Comparison of ENCODE assay signal across 14 cellular contexts in the genomic region with DNA sequence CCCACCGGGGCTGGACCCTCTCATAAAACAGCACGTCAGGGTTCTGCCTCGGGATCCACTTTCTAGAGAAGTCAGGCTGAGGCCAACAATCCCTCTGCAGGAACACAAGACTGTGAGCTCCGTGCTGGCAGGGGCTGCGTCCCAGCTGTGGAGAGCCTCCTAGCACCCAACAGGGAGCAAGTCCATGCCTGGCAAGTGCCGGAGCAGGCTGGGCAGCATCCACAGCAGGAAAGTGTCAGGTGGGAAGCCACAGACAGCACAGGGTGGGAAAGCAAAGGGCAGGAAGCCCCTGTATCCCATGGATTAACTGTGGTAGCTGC.
A peak's percentile ranks its signal among the peaks of the same experiment; 100 is the strongest.
DNase-seq lines count a peak whose midpoint lies in the region; ATAC-seq and TF ChIP-seq lines count a peak whose summit lies in the region.
"Had no signal": no experiment of that assay in that cellular context is flagged by ENCODE, and none has a peak within 500 bp of the region (broad histone marks: within the 10 kb centered on the region; RNA-seq: fewer than 3 reads in every experiment).

No MANE protein-coding gene starts in this region.

- no peak overlapping the region for H3K4me3 Mint-ChIP-seq in stimulated activated effector memory CD8-positive, alpha-beta T cell treated with anti-CD3 and anti-CD28 coated beads, Interleukin-12 subunit alpha, Interleukin-12 subunit beta, amount 100 ng/mL, for 72 hours
- H3K4me3 Mint-ChIP-seq: CD8-positive, alpha-beta T cell had no signal

- peaks cover 10% of the 10 kb centered on the region for H3K4me1 Mint-ChIP-seq in stimulated activated effector memory CD8-positive, alpha-beta T cell treated with anti-CD3 and anti-CD28 coated beads, Interleukin-12 subunit alpha, Interleukin-12 subunit beta, amount 100 ng/mL, for 72 hours

- DNase-seq in coronary artery (ENCODE audit: low spot score) (peak; percentile 57), mesenteric fat pad (ENCODE audit: low spot score) (peak; percentile 85), GM13977 (ENCODE audit: low spot score) (no peak), SW480 (ENCODE audit: low spot score) (no peak)
- DNase-seq in stimulated activated effector memory CD8-positive, alpha-beta T cell treated with anti-CD3 and anti-CD28 coated beads, Interleukin-12 subunit alpha, Interleukin-12 subunit beta, amount 100 ng/mL, for 72 hours (ENCODE audit: low spot score in 2 of 2): no peak
- DNase-seq: C1 segment of cervical spinal cord; Caco-2; CD8-positive, alpha-beta T cell; DMS79 treated with DMSO at 0.1 percent for 48 hours; GF-D8; GM23248; H7; HCEC 1CT had no signal

- ATAC-seq in stimulated activated effector memory CD8-positive, alpha-beta T cell treated with anti-CD3 and anti-CD28 coated beads, Interleukin-12 subunit alpha, Interleukin-12 subunit beta, amount 100 ng/mL, for 72 hours: no peak
- ATAC-seq in HG02642 (IDR thresholded peaks at IDR 0.05; ENCODE audit: poor library complexity, unreplicated experiment): no peak
- ATAC-seq: CD8-positive, alpha-beta T cell had no signal

- in situ Hi-C loops in GM13977 (cut with MboI; ENCODE audit: low pct_unique_long_range_greater_than_20kb, low sequenced_read_pairs, unreplicated experiment): no loop called here

- H3K4me3 ChIP-seq in coronary artery: no peak overlapping the region
- H3K4me3 ChIP-seq: GM23248 had no signal

- H3K36me3 Mint-ChIP-seq in stimulated activated effector memory CD8-positive, alpha-beta T cell treated with anti-CD3 and anti-CD28 coated beads, Interleukin-12 subunit alpha, Interleukin-12 subunit beta, amount 100 ng/mL, for 72 hours: peaks cover 6% of the 10 kb centered on the region
- H3K36me3 Mint-ChIP-seq: CD8-positive, alpha-beta T cell had no signal

- peak overlapping the region; percentile 20 for H3K27ac Mint-ChIP-seq in stimulated activated effector memory CD8-positive, alpha-beta T cell treated with anti-CD3 and anti-CD28 coated beads, Interleukin-12 subunit alpha, Interleukin-12 subunit beta, amount 100 ng/mL, for 72 hours
- H3K27ac Mint-ChIP-seq: CD8-positive, alpha-beta T cell had no signal

- TF ChIP-seq CTCF in coronary artery (IDR thresholded peaks at IDR 0.05) (no peak), GM13977 (IDR thresholded peaks at IDR 0.05; ENCODE audit: extremely low read depth, insufficient read depth, missing control alignments) (no peak)

- no peak overlapping the region for H3K27ac ChIP-seq in coronary artery
- H3K27ac ChIP-seq: GM23248 had no signal

- peaks cover 11% of the 10 kb centered on the region for H3K9me3 Mint-ChIP-seq in stimulated activated effector memory CD8-positive, alpha-beta T cell treated with anti-CD3 and anti-CD28 coated beads, Interleukin-12 subunit alpha, Interleukin-12 subunit beta, amount 100 ng/mL, for 72 hours

Comparison
In these comparisons a context has a peak if more than half of its experiments do, and no peak if none do; other contexts are left out.
1. DNase-seq: peak in coronary artery (single experiment) and mesenteric fat pad (single experiment); none in stimulated activated effector memory CD8-positive, alpha-beta T cell treated with anti-CD3 and anti-CD28 coated beads, Interleukin-12 subunit alpha, Interleukin-12 subunit beta, amount 100 ng/mL, for 72 hours (0 of 2), GM13977 (single experiment) and SW480 (single experiment).